Comparison of ENCODE assay signal across 8 cellular contexts in genomic region chr15:57527382-57528091, GRCh38.
DNase-seq lines count a peak whose midpoint lies in the region; ATAC-seq, FAIRE-seq and TF ChIP-seq lines count a peak whose summit lies in the region.

No MANE protein-coding gene starts in this region.

- FAIRE-seq in astrocyte (lab: Jason Lieb, UNC) (peak; percentile 84), small intestine (lab: Jason Lieb, UNC) (no peak)

- H3K79me2 ChIP-seq in astrocyte (ENCODE audit: insufficient read depth, low read length) (no peaks in the 10 kb centered on the region), hepatocyte (no peaks in the 10 kb centered on the region)

- ATAC-seq in HG03097 (IDR thresholded peaks at IDR 0.05; ENCODE audit: low FRiP score, unreplicated experiment), result no peak

- H3K4me3 ChIP-seq in astrocyte (ENCODE audit: insufficient read depth, low read depth, low read length) (no peak overlapping the region), hepatocyte (no peak overlapping the region), small intestine (ENCODE audit: low read depth in 1 of 2, low read length in 2 of 2) (no peak overlapping the region)

- WGBS in hepatocyte (ENCODE audit: low lambda C conversion rate, missing lambda C conversion rate), result 62% methylated on average over 9 of the region's 9 CpGs
- WGBS in small intestine, 3 donors, result 50 to 61% (median 59%) methylated on average over 9 of the region's 9 CpGs

- H3K9me3 ChIP-seq in astrocyte (ENCODE audit: insufficient read depth, low read depth, low read length) (no peaks in the 10 kb centered on the region), hepatocyte (ENCODE audit: low read depth) (no peaks in the 10 kb centered on the region), small intestine (ENCODE audit: control insufficient read depth, low read depth) (no peaks in the 10 kb centered on the region)

- H3K36me3 ChIP-seq in astrocyte (ENCODE audit: insufficient read depth, low read length) (no peaks in the 10 kb centered on the region), hepatocyte (replicated peaks; ENCODE audit: insufficient read depth, low read depth) (no peaks in the 10 kb centered on the region), small intestine (ENCODE audit: control insufficient read depth in 2 of 2, insufficient read depth in 2 of 2, low read length in 2 of 2) (no peaks in the 10 kb centered on the region)

- peak; percentile 83 for DNase-seq in A172 (ENCODE audit: low spot score)
- DNase-seq in GM03348 (ENCODE audit: low spot score), result peak; percentile 82
- DNase-seq in HT-29 (ENCODE audit: low spot score), result peak; percentile 92
- DNase-seq in NCI-H69 (lab: John Stamatoyannopoulos, UW), result peak; percentile 97
- DNase-seq in astrocyte (ENCODE audit: low read depth), result peak; percentile 75
- DNase-seq in hepatocyte (ENCODE audit: low spot score), result peak; percentile 86
- DNase-seq in small intestine, result peak; percentile 79

- H3K27ac Mint-ChIP-seq in astrocyte (ENCODE audit: unreplicated experiment), result no peak overlapping the region

- TF ChIP-seq CTCF in astrocyte (IDR thresholded peaks at IDR 0.05; ENCODE audit: insufficient read depth, low read depth, low read length) (peak; percentile 69), hepatocyte (IDR thresholded peaks at IDR 0.05; ENCODE audit: poor library complexity) (peak; percentile 69)

- no peak overlapping the region for H3K9ac ChIP-seq in astrocyte (ENCODE audit: low read length)

- H3K4me1 Mint-ChIP-seq in astrocyte (ENCODE audit: low read depth, unreplicated experiment), result peaks cover 3% of the 10 kb centered on the region

- H3K27me3 Mint-ChIP-seq in astrocyte (ENCODE audit: low read depth, unreplicated experiment), result peaks cover 1% of the 10 kb centered on the region

- H3K4me3 Mint-ChIP-seq in astrocyte (ENCODE audit: unreplicated experiment), result no peak overlapping the region

- H3K9me2 ChIP-seq in hepatocyte (replicated peaks; ENCODE audit: insufficient read depth), result no peaks in the 10 kb centered on the region

- peak overlapping the region; percentile 34 for H3K4me2 ChIP-seq in astrocyte (ENCODE audit: low read length)
- H3K4me2 ChIP-seq in hepatocyte, result no peak overlapping the region

- H3K27ac ChIP-seq in astrocyte (ENCODE audit: low read depth, low read length) (no peak overlapping the region), hepatocyte (no peak overlapping the region), small intestine (ENCODE audit: low read depth in 1 of 2, low read length in 1 of 2) (no peak overlapping the region)

- H3K9me3 Mint-ChIP-seq in astrocyte (ENCODE audit: unreplicated experiment), result no peaks in the 10 kb centered on the region

- H3K36me3 Mint-ChIP-seq in astrocyte (ENCODE audit: low read depth, unreplicated experiment), result peaks cover 10% of the 10 kb centered on the region

- peaks cover 10% of the 10 kb centered on the region for H3K4me1 ChIP-seq in astrocyte (ENCODE audit: insufficient read depth, low read length)
- peaks cover 35% of the 10 kb centered on the region for H3K4me1 ChIP-seq in hepatocyte (ENCODE audit: insufficient read depth)
- H3K4me1 ChIP-seq in small intestine (ENCODE audit: control insufficient read depth in 2 of 2, insufficient read depth in 1 of 2, low read depth in 1 of 2, low read length in 1 of 2), result no peaks in the 10 kb centered on the region

- H2AFZ ChIP-seq in astrocyte (ENCODE audit: low read depth, low read length), result no peak overlapping the region
- no peak overlapping the region for H2AFZ ChIP-seq in hepatocyte

- H3K27me3 ChIP-seq in astrocyte (ENCODE audit: insufficient read depth, low read length), result peaks cover 4% of the 10 kb centered on the region
- H3K27me3 ChIP-seq in hepatocyte, result no peaks in the 10 kb centered on the region
- H3K27me3 ChIP-seq in small intestine (ENCODE audit: control insufficient read depth in 2 of 2, insufficient read depth in 2 of 2, low read length in 2 of 2), result no peaks in the 10 kb centered on the region

- H4K20me1 ChIP-seq in astrocyte (ENCODE audit: insufficient read depth, low read length) (no peaks in the 10 kb centered on the region), hepatocyte (ENCODE audit: insufficient read depth, poor library complexity, severe bottlenecking) (no peaks in the 10 kb centered on the region)
